ENCODE assay signal across 7 cellular contexts in the genomic region with DNA sequence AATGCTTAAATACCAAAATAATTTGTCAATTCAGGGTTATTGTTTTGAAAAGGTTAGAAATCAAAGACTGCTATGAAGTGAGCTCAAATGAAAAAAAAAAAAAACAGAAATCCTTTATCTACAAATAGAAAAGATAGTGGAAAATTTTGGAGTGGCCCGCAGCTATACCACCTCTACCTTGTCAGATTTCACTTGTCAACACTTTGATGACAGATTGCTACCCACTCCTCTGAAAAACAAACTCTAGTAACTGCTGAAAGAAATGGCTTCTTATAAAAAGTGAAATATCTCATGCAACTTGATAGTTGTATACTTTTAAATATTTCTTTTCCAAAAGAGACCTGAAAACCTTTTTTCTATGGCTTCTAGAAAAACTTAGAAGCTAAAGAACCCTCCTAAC.
"Had no signal": no experiment of that assay in that cellular context is flagged by ENCODE, and none has a peak within 500 bp of the region (broad histone marks: within the 10 kb centered on the region; RNA-seq: fewer than 3 reads in every experiment).

No MANE protein-coding gene starts in this region.

- H3K4me3 ChIP-seq: GM12878 had no signal

- FAIRE-seq: GM12878, GM12891, GM12892, GM18507, GM19239 had no signal

- ATAC-seq: GM12878 had no signal

- DNase-seq: GDM1, GF-D8 had no signal
